In genomic region chr17:81869221-81870154, GRCh38 we compare ENCODE assay signal across 8 cellular contexts. TPM values are rescaled to one million over a fixed set of nuclear protein-coding genes. Genes with fewer than 3 reads are reported as not detected.
DNase-seq lines count a peak whose midpoint lies in the region; TF ChIP-seq lines count a peak whose summit lies in the region.

No MANE protein-coding gene starts in this region.

- H3K9me3 ChIP-seq in mononuclear cell (ENCODE audit: low read depth, low read length) = no peaks in the 10 kb centered on the region
- H3K9me3 ChIP-seq in thyroid gland = no peaks in the 10 kb centered on the region

- H3K27me3 ChIP-seq in mononuclear cell (ENCODE audit: insufficient read depth, low read length) (no peaks in the 10 kb centered on the region), thyroid gland (no peaks in the 10 kb centered on the region)

- WGBS in thyroid gland, 2 donors = 64 to 80% methylated on average over 3 to 40 of the region's 52 CpGs

- H3K4me3 ChIP-seq in mononuclear cell (ENCODE audit: low read length) (peak overlapping the region; percentile 87), thyroid gland (replicated peaks in 1 of 3) (peak overlapping the region in 2 of 3 donors; percentile 62 to 93)

- peaks cover 17 to 20% of the 10 kb centered on the region in 2 donors for H3K36me3 ChIP-seq in thyroid gland

- H3K9me3 Mint-ChIP-seq in T-helper 1 cell treated with Interleukin-12 subunit alpha and Interleukin-12 subunit beta and Interleukin-4 antibody, amounts not matched to agents 30 μg/mL and 1 μg/mL, for 36 hours = no peaks in the 10 kb centered on the region

- H3K4me3 Mint-ChIP-seq in T-helper 1 cell treated with Interleukin-12 subunit alpha and Interleukin-12 subunit beta and Interleukin-4 antibody, amounts not matched to agents 30 μg/mL and 1 μg/mL, for 36 hours = peak overlapping the region; percentile 89

- H3K27ac Mint-ChIP-seq in T-helper 1 cell treated with Interleukin-12 subunit alpha and Interleukin-12 subunit beta and Interleukin-4 antibody, amounts not matched to agents 30 μg/mL and 1 μg/mL, for 36 hours = peak overlapping the region; percentile 91

- peaks cover 61% of the 10 kb centered on the region for H3K4me1 ChIP-seq in mononuclear cell (ENCODE audit: insufficient read depth, low read length)
- peaks cover 29 to 37% of the 10 kb centered on the region in 2 donors for H3K4me1 ChIP-seq in thyroid gland

- peak; percentile 63 to 88 (median 66) for TF ChIP-seq CTCF in thyroid gland (IDR thresholded peaks at IDR 0.05)

- peaks cover 18% of the 10 kb centered on the region for H3K4me1 Mint-ChIP-seq in T-helper 1 cell treated with Interleukin-12 subunit alpha and Interleukin-12 subunit beta and Interleukin-4 antibody, amounts not matched to agents 30 μg/mL and 1 μg/mL, for 36 hours (ENCODE audit: low read depth)

- intact Hi-C loops in thyroid gland (cut with DNase I) = no loop called here

- peaks cover 13% of the 10 kb centered on the region for H3K36me3 Mint-ChIP-seq in T-helper 1 cell treated with Interleukin-12 subunit alpha and Interleukin-12 subunit beta and Interleukin-4 antibody, amounts not matched to agents 30 μg/mL and 1 μg/mL, for 36 hours (ENCODE audit: low read depth)

- DNase-seq in activated T-cell treated with anti-CD3 and anti-CD28 coated beads for 48 hours (ENCODE audit: low read depth) (peak; percentile 51), activated T-cell treated with anti-CD3 and anti-CD28 coated beads for 4 hours (no peak), ecto neural progenitor cell (ENCODE audit: low spot score) (peak; percentile 88), thyroid gland (peak; percentile 18 to 20), ureter (ENCODE audit: low spot score) (no peak), NCI-H2029 (lab: John Stamatoyannopoulos, UW) (no peak)

- peak overlapping the region; percentile 79 to 97 (median 87) for H3K27ac ChIP-seq in thyroid gland

- H3K27me3 Mint-ChIP-seq in T-helper 1 cell treated with Interleukin-12 subunit alpha and Interleukin-12 subunit beta and Interleukin-4 antibody, amounts not matched to agents 30 μg/mL and 1 μg/mL, for 36 hours (ENCODE audit: low read depth) = no peaks in the 10 kb centered on the region

- TF ChIP-seq POLR2A in thyroid gland (IDR thresholded peaks at IDR 0.05) = no peak

RNA-seq across cellular contexts. Expression of gene ARHGDIA, which starts 1.6 kb away (rescaled TPM):
- total RNA-seq in mononuclear cell (189 TPM), thyroid gland (100 to 1,000 TPM; 115 to 173 (median 164) TPM), ureter (498 TPM)

RNA-seq across cellular contexts. Expression of gene P4HB, which starts 9.2 kb away (rescaled TPM):
- total RNA-seq in mononuclear cell (239 TPM), thyroid gland (1,000 to 10,000 TPM in 1 of 4 donors, 100 to 1,000 TPM in 3; 548 to 1,124 (median 681) TPM), ureter (665 TPM)

RNA-seq across cellular contexts. Expression of gene ALYREF, which starts 21.9 kb away (rescaled TPM):
- total RNA-seq in mononuclear cell (77.9 TPM), thyroid gland (100 to 1,000 TPM in 1 of 4 donors, 10 to 100 TPM in 3; 55.5 to 106 (median 75.4) TPM), ureter (64.2 TPM)

RNA-seq across cellular contexts. Expression of gene ANAPC11, which starts 22.0 kb away (rescaled TPM):
- total RNA-seq in mononuclear cell = 36.3 TPM
- total RNA-seq in thyroid gland = 100 to 1,000 TPM in 3 of 4 donors, 10 to 100 TPM in 1; 88.8 to 202 (median 169) TPM
- total RNA-seq in ureter = 70.3 TPM

RNA-seq across cellular contexts. Expression of gene NPB, which starts 32.5 kb away (rescaled TPM):
- total RNA-seq in mononuclear cell (0.10 TPM), thyroid gland (1 to 10 TPM in 1 of 4 donors, under 1 TPM in 2, not detected in 1; 0.33 to 1.1 (median 0.38) TPM), ureter (0.29 TPM)

Comparison
In these comparisons a context has a peak if more than half of its experiments do, and no peak if none do; other contexts are left out.
1. DNase-seq: peak in activated T-cell treated with anti-CD3 and anti-CD28 coated beads for 48 hours (single experiment), ecto neural progenitor cell (single experiment) and thyroid gland (2 of 2); none in activated T-cell treated with anti-CD3 and anti-CD28 coated beads for 4 hours (single experiment), ureter (single experiment) and NCI-H2029 (single experiment).